ENCODE assay signal across 13 cellular contexts in the genomic region with DNA sequence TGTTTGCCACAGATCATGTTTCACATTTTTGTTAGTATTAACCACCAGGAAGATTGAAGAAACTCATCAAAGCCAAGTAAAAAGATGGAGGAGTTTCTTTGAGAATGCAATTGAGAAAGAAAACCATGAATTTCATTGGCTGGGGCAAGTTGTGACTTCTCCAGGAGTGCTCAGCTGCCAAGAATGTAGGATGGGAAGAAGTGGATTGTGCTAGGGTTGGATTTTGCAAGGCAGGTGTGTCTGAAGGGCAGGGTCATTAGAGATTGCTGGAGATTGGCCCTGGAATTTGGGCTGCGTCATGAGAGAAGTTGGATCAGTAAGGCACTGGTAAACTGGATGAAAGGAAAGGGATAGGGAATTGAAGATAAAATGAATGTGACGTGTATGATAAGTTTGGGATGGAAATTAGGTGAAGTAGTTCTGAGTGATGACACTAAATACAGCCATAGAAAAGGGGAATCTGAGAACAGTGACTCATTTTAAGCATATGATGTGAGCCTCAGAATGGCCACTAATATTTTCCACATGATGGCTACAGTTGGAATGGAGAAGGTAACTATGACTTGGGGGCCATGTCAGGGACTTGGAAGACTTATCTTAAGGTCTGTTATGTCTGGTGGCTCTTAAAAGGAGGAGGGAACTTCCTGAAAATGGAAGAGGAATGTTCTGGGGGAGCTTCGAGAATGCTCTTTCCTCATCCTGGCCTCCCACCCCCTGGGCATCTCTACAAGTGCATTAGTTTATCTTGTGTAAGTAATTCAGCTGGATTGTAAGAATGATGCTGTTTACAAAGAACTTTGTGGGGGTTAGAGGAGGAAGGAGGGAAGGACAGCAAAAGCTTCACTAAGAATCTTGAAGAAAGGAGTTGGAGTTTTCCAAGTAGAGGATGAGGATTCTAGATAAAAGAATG. TPM values are rescaled to one million over a fixed set of nuclear protein-coding genes. Genes with fewer than 3 reads are reported as not detected.
DNase-seq lines count a peak whose midpoint lies in the region; ATAC-seq, FAIRE-seq and TF ChIP-seq lines count a peak whose summit lies in the region.
"Had no signal": no experiment of that assay in that cellular context is flagged by ENCODE, and none has a peak within 500 bp of the region (broad histone marks: within the 10 kb centered on the region; RNA-seq: fewer than 3 reads in every experiment).

No MANE protein-coding gene starts in this region.

- WGBS in H1 (ENCODE audit: extremely low coverage in 1 of 2, insufficient coverage in 1 of 2, insufficient read length in 1 of 2, insufficient replicate concordance in 2 of 2, low coverage in 1 of 2, low lambda C conversion rate in 2 of 2, missing lambda C conversion rate in 1 of 2), 2 experiments, result 91 to 100% methylated on average over 1 to 3 of the region's 3 CpGs

- H3K18ac ChIP-seq in H1 (ENCODE audit: extremely low read depth, low read length), result no peak overlapping the region

- no peak for TF ChIP-seq RAD21 in H1 (IDR thresholded peaks at IDR 0.05 in 1 of 2, conservative IDR thresholded peaks at IDR 0.05 in 1 of 2; ENCODE audit: low read depth in 2 of 2, low read length in 2 of 2)

- H4K20me1 ChIP-seq in H1 (replicated peaks in 1 of 2; ENCODE audit: control insufficient read depth in 1 of 2, insufficient read depth in 2 of 2, low read length in 2 of 2), result no peaks in the 10 kb centered on the region

- no peak overlapping the region for H2BK20ac ChIP-seq in H1 (ENCODE audit: low read length)

- H3K27me3 ChIP-seq in H1 (replicated peaks in 1 of 4; ENCODE audit: control insufficient read depth in 3 of 4, extremely low read depth in 1 of 4, insufficient read depth in 3 of 4, low read length in 3 of 4) (no peaks in the 10 kb centered on the region), upper lobe of right lung (no peaks in the 10 kb centered on the region)
- H3K27me3 ChIP-seq: BLaER1 treated with 17β-estradiol and CSF1 and Interleukin-3, amounts not matched to agents 10 nM and 100 nM had no signal

- no peaks in the 10 kb centered on the region for H3K23me2 ChIP-seq in H1 (ENCODE audit: low read depth, low read length)

- no peak overlapping the region for H2AK5ac ChIP-seq in H1 (ENCODE audit: low read depth, low read length)

- DNase-seq in stimulated activated CD4-positive, alpha-beta T cell treated with anti-CD3 and anti-CD28 coated beads, Interleukin-1b, Interleukin-23, amount 100 ng/mL, for 48 hours, result peak; percentile 6
- no peak for DNase-seq in stimulated activated CD4-positive, alpha-beta T cell treated with anti-CD3 and anti-CD28 coated beads, Interleukin-4, amount 100 ng/mL, for 4 hours
- DNase-seq in M059J (ENCODE audit: low read depth) (peak; percentile 73), H1 (ENCODE audit: low read depth in 1 of 2, low spot score in 2 of 2) (no peak), upper lobe of right lung (no peak), caudate nucleus (lab: John Stamatoyannopoulos, UW) (no peak), iPS-NIHi7 (ENCODE audit: extremely low spot score) (no peak)
- DNase-seq: activated T-cell treated with anti-CD3 and anti-CD28 coated beads, Interleukin-2, amount 50 U/mL, for 4 hours; NCI-H526; stimulated activated CD4-positive, alpha-beta T cell treated with anti-CD3 and anti-CD28 coated beads, Interleukin-2, amount 100 ng/mL, for 24 hours had no signal

- H2BK15ac ChIP-seq in H1 (ENCODE audit: low read length), result no peak overlapping the region

- H3K27ac ChIP-seq in H1 (ENCODE audit: low read depth, low read length) (no peak overlapping the region), upper lobe of right lung (no peak overlapping the region), caudate nucleus (ENCODE audit: low read depth, low read length) (no peak overlapping the region)

- H3K56ac ChIP-seq in H1 (replicated peaks; ENCODE audit: insufficient read length, low read depth, low read length), result no peak overlapping the region

- H3K9ac ChIP-seq in H1 (replicated peaks in 1 of 4; ENCODE audit: extremely low read depth in 1 of 4, low read depth in 3 of 4, low read length in 3 of 4), result no peak overlapping the region
- H3K9ac ChIP-seq: BLaER1 treated with 17β-estradiol and CSF1 and Interleukin-3, amounts not matched to agents 10 nM and 100 nM had no signal

- no peaks in the 10 kb centered on the region for H3K79me1 ChIP-seq in H1 (ENCODE audit: low read depth, low read length)

- H3K36me3 ChIP-seq in H1 (ENCODE audit: control insufficient read depth in 2 of 4, insufficient read depth in 4 of 4, low read length in 3 of 4) (peaks cover 0 to 13% (median 4%) of the 10 kb centered on the region in 4 experiments; a peak in 6 of 8 replicates), upper lobe of right lung (peaks cover 11% of the 10 kb centered on the region)

- H3K79me2 ChIP-seq in H1 (ENCODE audit: control insufficient read depth in 1 of 2, insufficient read depth in 2 of 2, low read length in 2 of 2), result no peaks in the 10 kb centered on the region

- no peak for TF ChIP-seq EP300 in H1 (IDR thresholded peaks at IDR 0.05; ENCODE audit: borderline replicate concordance in 1 of 2, low read depth in 2 of 2, low read length in 2 of 2)

- no peak overlapping the region for H2BK5ac ChIP-seq in H1 (ENCODE audit: low read depth, low read length)

- FAIRE-seq in H1 (lab: Jason Lieb, UNC), result peak; percentile 24

- no peak overlapping the region for H2BK120ac ChIP-seq in H1 (replicated peaks; ENCODE audit: low read depth, low read length)

- no peak for TF ChIP-seq CTCF in H1 (IDR thresholded peaks at IDR 0.05; ENCODE audit: control extremely low read depth in 1 of 3, insufficient read depth in 1 of 3, low read depth in 1 of 3, low read length in 3 of 3)
- no peak for TF ChIP-seq CTCF in upper lobe of right lung (IDR thresholded peaks at IDR 0.05)

- no peak overlapping the region for H2AFZ ChIP-seq in H1 (ENCODE audit: low read length)

- CTCF ChIA-PET in H1 (lab: Charles Lee; ENCODE audit: partially characterized antibody), result interaction anchor here (0.7 to 1.1 kb wide), 4 partner anchors 33 to 215 kb away, joined by 3 to 4 read pairs (median 4); no protein-coding TSS in a partner anchor

- no peak overlapping the region for H3K4me2 ChIP-seq in H1 (ENCODE audit: insufficient read depth in 1 of 2, low read depth in 2 of 2, low read length in 2 of 2)

- H3K4me1 ChIP-seq in H1 (replicated peaks in 1 of 4; ENCODE audit: control insufficient read depth in 3 of 4, insufficient read depth in 4 of 4, low read length in 3 of 4) (peaks cover 0 to 3% (median 2%) of the 10 kb centered on the region in 4 experiments; a peak in 2 of 7 replicates), upper lobe of right lung (no peaks in the 10 kb centered on the region)

- POLR2A ChIA-PET in H1 (lab: Charles Lee; ENCODE audit: partially characterized antibody), result no interaction called here

- H3K4ac ChIP-seq in H1 (replicated peaks; ENCODE audit: insufficient read length, low read depth, low read length), result no peak overlapping the region

- intact Hi-C loops in upper lobe of right lung (cut with DNase I), result no loop called here

- no peak overlapping the region for H2BK12ac ChIP-seq in H1 (ENCODE audit: low read depth, low read length)

- ATAC-seq in upper lobe of right lung (peak; percentile 63), GM18517 (IDR thresholded peaks at IDR 0.05; ENCODE audit: unreplicated experiment) (no peak)
- ATAC-seq: activated T-cell treated with anti-CD3 and anti-CD28 coated beads, Interleukin-2, amount 50 U/mL, for 4 hours had no signal

- no peak for TF ChIP-seq POLR2A in H1 (IDR thresholded peaks at IDR 0.05; ENCODE audit: control extremely low read depth in 1 of 2, low read depth in 2 of 2, low read length in 2 of 2)

- no peak overlapping the region for H3K4me3 ChIP-seq in H1 (ENCODE audit: extremely low read depth in 1 of 4, insufficient read depth in 2 of 4, low read depth in 3 of 4, low read length in 4 of 4)
- H3K4me3 ChIP-seq in upper lobe of right lung, result no peak overlapping the region
- H3K4me3 ChIP-seq: BLaER1 treated with 17β-estradiol and CSF1 and Interleukin-3, amounts not matched to agents 10 nM and 100 nM had no signal

- H4K91ac ChIP-seq in H1 (replicated peaks; ENCODE audit: insufficient read length, low read length), result no peak overlapping the region

- H4K8ac ChIP-seq in H1 (ENCODE audit: extremely low read depth, insufficient read depth, low read length), result no peak overlapping the region

- no peak overlapping the region for H4K5ac ChIP-seq in H1 (ENCODE audit: insufficient read length, low read depth, low read length)

- no peak overlapping the region for H3K23ac ChIP-seq in H1 (ENCODE audit: insufficient read length)

- no peak overlapping the region for H3K14ac ChIP-seq in H1 (ENCODE audit: insufficient read length)

- no peaks in the 10 kb centered on the region for H3K9me3 ChIP-seq in H1 (ENCODE audit: insufficient read depth in 2 of 2, low read depth in 1 of 2, low read length in 1 of 2)
- no peaks in the 10 kb centered on the region for H3K9me3 ChIP-seq in upper lobe of right lung
- H3K9me3 ChIP-seq: BLaER1 treated with 17β-estradiol and CSF1 and Interleukin-3, amounts not matched to agents 10 nM and 100 nM had no signal

TF ChIP-seq in H1, 55 proteins besides CTCF, POLR2A, EP300 and RAD21 (continues in another document):
- TF ChIP-seq BCL11A (IDR thresholded peaks at IDR 0.05; ENCODE audit: low read depth in 2 of 2, low read length in 2 of 2), result no peak
- no peak for TF ChIP-seq NRF1 (IDR thresholded peaks at IDR 0.05; ENCODE audit: low read depth, low read length)

RNA-seq across cellular contexts. Expression of gene ERVFRD-1, which starts 27.8 kb away (rescaled TPM):
- not detected in 2 replicates for total RNA-seq in M059J (2014; rRNA removed; shearing (Covaris generic))
- not detected in 2 replicates for total RNA-seq in H1 (2021; fragmentation: NEBNext Ultra II Directional; extraction: Animal tissue kit (Norgen Biotek cat#: 25700))
- not detected in 2 replicates for polyA plus RNA-seq in H1 (2011; rRNA removed)
- polyA plus RNA-seq in H1 (2011; cell fraction: cytosol; rRNA removed), result not detected
- polyA plus RNA-seq in H1 (2011; cell fraction: nucleus; rRNA removed), result not detected
- 0.07 to 0.11 TPM (median 0.08 TPM) in 3 of 4 replicates, not detected in the other for polyA plus RNA-seq in H1 (2012, experiment 1 of 2)
- not detected for polyA plus RNA-seq in H1 (2012, experiment 2 of 2)
- not detected for polyA plus RNA-seq in H1 (2013, experiment 1 of 2)
- polyA plus RNA-seq in H1 (2013, experiment 2 of 2), result not detected
- polyA minus RNA-seq in H1 (2011; rRNA and poly(A)+ RNA removed), result not detected in 2 replicates
- polyA minus RNA-seq in H1 (2011; cell fraction: cytosol; rRNA and poly(A)+ RNA removed), result not detected
- not detected for polyA minus RNA-seq in H1 (2011; cell fraction: nucleus; rRNA and poly(A)+ RNA removed)
- total RNA-seq in upper lobe of right lung, result 0.55 TPM
- total RNA-seq: activated T-cell treated with anti-CD3 and anti-CD28 coated beads, Interleukin-2, amount 50 U/mL, for 4 hours had no signal
- polyA plus RNA-seq: neural cell had no signal

RNA-seq across cellular contexts. Expression of gene SMIM13, which starts 45.7 kb away (rescaled TPM):
- 16.4 and 26.8 TPM in 2 replicates for total RNA-seq in M059J (2014; rRNA removed; shearing (Covaris generic))
- 10.6 TPM in 2 replicates for total RNA-seq in H1 (2021; fragmentation: NEBNext Ultra II Directional; extraction: Animal tissue kit (Norgen Biotek cat#: 25700))
- polyA plus RNA-seq in H1 (2011; rRNA removed), result 1.4 and 1.7 TPM in 2 replicates
- polyA plus RNA-seq in H1 (2011; cell fraction: cytosol; rRNA removed), result 1.8 TPM
- polyA plus RNA-seq in H1 (2011; cell fraction: nucleus; rRNA removed), result 0.96 TPM
- polyA plus RNA-seq in H1 (2012, experiment 1 of 2), result 3.4 to 6.3 TPM (median 4.4 TPM) in 4 replicates
- polyA plus RNA-seq in H1 (2012, experiment 2 of 2), result 1.7 TPM
- 5.9 TPM for polyA plus RNA-seq in H1 (2013, experiment 1 of 2)
- polyA plus RNA-seq in H1 (2013, experiment 2 of 2), result 5.7 TPM
- 2.5 and 4.1 TPM in 2 replicates for polyA minus RNA-seq in H1 (2011; rRNA and poly(A)+ RNA removed)
- polyA minus RNA-seq in H1 (2011; cell fraction: cytosol; rRNA and poly(A)+ RNA removed), result 3.4 TPM
- 4.7 TPM for polyA minus RNA-seq in H1 (2011; cell fraction: nucleus; rRNA and poly(A)+ RNA removed)
- 8.4 TPM for total RNA-seq in upper lobe of right lung

Comparison
In these comparisons a context has a peak if more than half of its experiments do, and no peak if none do; other contexts are left out.
1. DNase-seq: peak in stimulated activated CD4-positive, alpha-beta T cell treated with anti-CD3 and anti-CD28 coated beads, Interleukin-1b, Interleukin-23, amount 100 ng/mL, for 48 hours (single experiment) and M059J (single experiment); none in stimulated activated CD4-positive, alpha-beta T cell treated with anti-CD3 and anti-CD28 coated beads, Interleukin-4, amount 100 ng/mL, for 4 hours (0 of 2), H1 (0 of 2), upper lobe of right lung (single experiment), caudate nucleus (0 of 61) and iPS-NIHi7 (single experiment).